ENCODE assay signal across 22 cellular contexts in genomic region chr5:176458904-176459561, GRCh38. TPM values are rescaled to one million over a fixed set of nuclear protein-coding genes. Genes with fewer than 3 reads are reported as not detected.
DNase-seq lines count a peak whose midpoint lies in the region; ATAC-seq and TF ChIP-seq lines count a peak whose summit lies in the region.
"Had no signal": no experiment of that assay in that cellular context is flagged by ENCODE, and none has a peak within 500 bp of the region (broad histone marks: within the 10 kb centered on the region; RNA-seq: fewer than 3 reads in every experiment).

No MANE protein-coding gene starts in this region.

- H3K79me2 ChIP-seq in osteoblast (ENCODE audit: insufficient read depth, low read length), result peaks cover 96% of the 10 kb centered on the region

- no peak overlapping the region for H3K14ac ChIP-seq in IMR-90 (replicated peaks; ENCODE audit: low read depth, low read length)

- H3K23ac ChIP-seq in IMR-90 (ENCODE audit: low read depth, low read length), result no peak overlapping the region

- no peak overlapping the region for H2AK5ac ChIP-seq in IMR-90 (ENCODE audit: low read depth, low read length)

- no peak overlapping the region for H3K4me3 Mint-ChIP-seq in central memory CD8-positive, alpha-beta T cell
- no peak overlapping the region for H3K4me3 Mint-ChIP-seq in stimulated activated naive B cell treated with anti-CD40 and anti-IgM and Interleukin-4, amounts not matched to agents 10 μg/mL and 1 μg/mL and 100 μg/mL, for 72 hours
- H3K4me3 Mint-ChIP-seq: CD14-positive monocyte had no signal

- H3K18ac ChIP-seq in IMR-90 (ENCODE audit: low read depth, low read length), result no peak overlapping the region

- WGBS in IMR-90 (ENCODE audit: extremely low coverage in 2 of 2, insufficient read length in 1 of 2), 2 experiments, result no CpG with 5 or more reads among the region's 3 CpGs

- no peak overlapping the region for H2AK9ac ChIP-seq in IMR-90 (replicated peaks; ENCODE audit: low read depth, low read length, poor library complexity)

- peak overlapping the region; percentile 22 for H2BK5ac ChIP-seq in IMR-90 (ENCODE audit: low read depth, low read length, poor library complexity, severe bottlenecking)

- H3K9me3 Mint-ChIP-seq in central memory CD8-positive, alpha-beta T cell, result no peaks in the 10 kb centered on the region
- peaks cover 0 to 1% of the 10 kb centered on the region in 2 donors for H3K9me3 Mint-ChIP-seq in stimulated activated naive B cell treated with anti-CD40 and anti-IgM and Interleukin-4, amounts not matched to agents 10 μg/mL and 1 μg/mL and 100 μg/mL, for 72 hours
- H3K9me3 Mint-ChIP-seq: CD14-positive monocyte had no signal

- H3K27me3 ChIP-seq in IMR-90 (ENCODE audit: control insufficient read depth, insufficient read depth, low read length) (no peaks in the 10 kb centered on the region), osteoblast (ENCODE audit: insufficient read depth, low read length) (no peaks in the 10 kb centered on the region)

- no peak overlapping the region for H3K27ac ChIP-seq in IMR-90 (ENCODE audit: insufficient read depth, low read length)
- H3K27ac ChIP-seq in osteoblast (ENCODE audit: low read depth, low read length), result peak overlapping the region; percentile 13

- H3K9me3 ChIP-seq in IMR-90 (ENCODE audit: control insufficient read depth, insufficient read depth, low read length) (no peaks in the 10 kb centered on the region), osteoblast (ENCODE audit: low read depth, low read length) (no peaks in the 10 kb centered on the region)
- H3K9me3 ChIP-seq: HAP-1 had no signal

- H2AFZ ChIP-seq in IMR-90 (replicated peaks; ENCODE audit: low read length, poor library complexity) (no peak overlapping the region), osteoblast (ENCODE audit: low read length) (no peak overlapping the region)

- in situ Hi-C loops in IMR-90 (cut with MboI; ENCODE audit: low sequenced_read_pairs), result no loop called here

- CTCF ChIA-PET in IMR-90 (lab: Yijun Ruan, JAX), result interaction anchor here (0.6 to 1.1 kb wide), 2 partner anchors 13 to 30 kb away, joined by 3 read pairs; no protein-coding TSS in a partner anchor

- H3K4ac ChIP-seq in IMR-90 (ENCODE audit: low read depth, low read length), result peak overlapping the region; percentile 22; the same call in 1 of the 2 replicates

- H4K5ac ChIP-seq in IMR-90 (ENCODE audit: low read depth, low read length), result no peak overlapping the region

- TF ChIP-seq RAD21 in IMR-90 (IDR thresholded peaks at IDR 0.05; ENCODE audit: low read length), result no peak

- TF ChIP-seq CTCF in IMR-90 (conservative IDR thresholded peaks at IDR 0.05; ENCODE audit: low read depth, low read length) (no peak), osteoblast (IDR thresholded peaks at IDR 0.05; ENCODE audit: extremely low read depth, low read depth, low read length) (no peak)

- no peak overlapping the region for H2BK15ac ChIP-seq in IMR-90 (ENCODE audit: low read depth, low read length)

- H3K36me3 ChIP-seq in IMR-90 (ENCODE audit: control insufficient read depth, insufficient read depth, low read length), result peaks cover 5% of the 10 kb centered on the region; the same call in 1 of the 2 replicates
- peaks cover 9% of the 10 kb centered on the region for H3K36me3 ChIP-seq in osteoblast (ENCODE audit: insufficient read depth, low read length)

- H3K9ac ChIP-seq in IMR-90 (ENCODE audit: low read depth, low read length), result no peak overlapping the region

- H3K9me1 ChIP-seq in IMR-90 (ENCODE audit: insufficient read depth, low read length), result no peaks in the 10 kb centered on the region; the same call in 1 of the 2 replicates

- H3K56ac ChIP-seq in IMR-90 (ENCODE audit: extremely low read depth, insufficient read depth, low read length), result no peak overlapping the region

- H3K4me2 ChIP-seq in IMR-90 (ENCODE audit: low read depth, low read length) (no peak overlapping the region), osteoblast (ENCODE audit: insufficient read depth, low read length) (no peak overlapping the region)

- DNase-seq in EH (ENCODE audit: low read depth) (peak; percentile 43), IMR-90 (no peak), osteoblast (ENCODE audit: insufficient read length, low spot score, missing footprints) (no peak), pons (ENCODE audit: low spot score) (no peak), DMS53 treated with DMSO at 0.1 percent for 48 hours (lab: John Stamatoyannopoulos, UW; ENCODE audit: unreplicated experiment) (no peak)
- no peak for DNase-seq in central memory CD8-positive, alpha-beta T cell (ENCODE audit: low spot score in 2 of 2)
- no peak for DNase-seq in stimulated activated naive B cell treated with anti-CD40 and anti-IgM and Interleukin-4, amounts not matched to agents 10 μg/mL and 1 μg/mL and 100 μg/mL, for 72 hours
- DNase-seq: ACHN, AML-193, DMS 273 treated with DMSO at 0.1 percent for 48 hours, GF-D8, KG1, MV-4-11, NCI-H1417, NCI-H187 treated with DMSO at 0.1 percent for 48 hours, NCI-H2227 treated with DMSO at 0.1 percent for 48 hours, NCI-H524, NCI-H82, OCI-M1, SIG-M5 had no signal

- intact Hi-C loops in IMR-90 (cut with micrococcal nuclease), result no loop called here

- no peak for ATAC-seq in IMR-90 (ENCODE audit: low read depth)
- ATAC-seq in central memory CD8-positive, alpha-beta T cell (replicated peaks; ENCODE audit: extremely low read depth, poor library complexity, severe bottlenecking), result no peak
- no peak for ATAC-seq in stimulated activated naive B cell treated with anti-CD40 and anti-IgM and Interleukin-4, amounts not matched to agents 10 μg/mL and 1 μg/mL and 100 μg/mL, for 72 hours (replicated peaks)

- POLR2A ChIA-PET in IMR-90 (lab: Charles Lee; ENCODE audit: unreplicated experiment), result no interaction called here

- no peak overlapping the region; a peak in 1 of 4 replicates for H4K8ac ChIP-seq in IMR-90 (ENCODE audit: low read depth in 2 of 2, low read length in 2 of 2)

- BruUV-seq in IMR-90 (replicated peaks; lab: Mats Ljungman, UMichigan), result no TSS peak

- H3K4me1 ChIP-seq in IMR-90 (ENCODE audit: control insufficient read depth, insufficient read depth, low read length), result no peaks in the 10 kb centered on the region
- H3K4me1 ChIP-seq in osteoblast (ENCODE audit: insufficient read depth, low read length), result no peaks in the 10 kb centered on the region
- H3K4me1 ChIP-seq: HAP-1 had no signal

- no peak overlapping the region for H2BK120ac ChIP-seq in IMR-90 (ENCODE audit: low read depth, low read length)

- H2BK20ac ChIP-seq in IMR-90 (ENCODE audit: low read depth, low read length), result no peak overlapping the region

- H4K20me1 ChIP-seq in IMR-90 (ENCODE audit: insufficient read depth, low read length), result peaks cover 61% of the 10 kb centered on the region
- peaks cover 34% of the 10 kb centered on the region for H4K20me1 ChIP-seq in osteoblast (ENCODE audit: insufficient read depth, low read length)

- H3K36me3 Mint-ChIP-seq in central memory CD8-positive, alpha-beta T cell (ENCODE audit: insufficient read depth), result peaks cover 14% of the 10 kb centered on the region
- peaks cover 17 to 31% of the 10 kb centered on the region in 2 donors for H3K36me3 Mint-ChIP-seq in stimulated activated naive B cell treated with anti-CD40 and anti-IgM and Interleukin-4, amounts not matched to agents 10 μg/mL and 1 μg/mL and 100 μg/mL, for 72 hours

- peaks cover 25 to 70% of the 10 kb centered on the region in 2 experiments for H3K79me1 ChIP-seq in IMR-90 (ENCODE audit: low read depth in 1 of 2, low read length in 2 of 2)

- H3K4me3 ChIP-seq in IMR-90 (ENCODE audit: insufficient read depth, low read depth, low read length) (no peak overlapping the region), osteoblast (ENCODE audit: insufficient read depth, low read length) (no peak overlapping the region)
- H3K4me3 ChIP-seq: HAP-1 had no signal

- dilution Hi-C loops in IMR-90 (cut with HindIII; ENCODE audit: low sequenced_read_pairs, unreplicated experiment), result no loop called here

- no peak overlapping the region for H4K91ac ChIP-seq in IMR-90 (ENCODE audit: insufficient read depth, low read depth, low read length)

- no peak for TF ChIP-seq POLR2A in IMR-90 (IDR thresholded peaks at IDR 0.05; ENCODE audit: low read depth, low read length)

- peaks cover 30% of the 10 kb centered on the region for H3K4me1 Mint-ChIP-seq in central memory CD8-positive, alpha-beta T cell
- peaks cover 15 to 48% of the 10 kb centered on the region in 2 donors for H3K4me1 Mint-ChIP-seq in stimulated activated naive B cell treated with anti-CD40 and anti-IgM and Interleukin-4, amounts not matched to agents 10 μg/mL and 1 μg/mL and 100 μg/mL, for 72 hours

- H3K27me3 Mint-ChIP-seq in central memory CD8-positive, alpha-beta T cell, result no peaks in the 10 kb centered on the region
- no peaks in the 10 kb centered on the region for H3K27me3 Mint-ChIP-seq in stimulated activated naive B cell treated with anti-CD40 and anti-IgM and Interleukin-4, amounts not matched to agents 10 μg/mL and 1 μg/mL and 100 μg/mL, for 72 hours

- peak overlapping the region; percentile 82 for H3K27ac Mint-ChIP-seq in central memory CD8-positive, alpha-beta T cell (ENCODE audit: low read depth)
- H3K27ac Mint-ChIP-seq in stimulated activated naive B cell treated with anti-CD40 and anti-IgM and Interleukin-4, amounts not matched to agents 10 μg/mL and 1 μg/mL and 100 μg/mL, for 72 hours, result no peak overlapping the region

TF ChIP-seq in IMR-90, 13 proteins besides CTCF, POLR2A, EP300 and RAD21 (continues in another document):
- no peak for TF ChIP-seq NFE2L2 (IDR thresholded peaks at IDR 0.05; ENCODE audit: low read depth, low read length)
- no peak for TF ChIP-seq MAFK (IDR thresholded peaks at IDR 0.05; ENCODE audit: low read depth, low read length)
- TF ChIP-seq FOS (IDR thresholded peaks at IDR 0.05; ENCODE audit: low read depth, low read length), result no peak
- no peak for TF ChIP-seq CHD1 (IDR thresholded peaks at IDR 0.05; ENCODE audit: low read depth, low read length)
- TF ChIP-seq MAZ (IDR thresholded peaks at IDR 0.05; ENCODE audit: borderline replicate concordance, low read depth, low read length), result no peak
- no peak for TF ChIP-seq MXI1 (IDR thresholded peaks at IDR 0.05; ENCODE audit: borderline replicate concordance, low read depth, low read length)
- TF ChIP-seq RFX5 (IDR thresholded peaks at IDR 0.05; ENCODE audit: low read depth, low read length), result no peak

RNA-seq across cellular contexts. Expression of gene FAF2, which starts 10.8 kb away (rescaled TPM):
- total RNA-seq in IMR-90 (2012; rRNA removed), result 47.0 and 50.3 TPM in 2 replicates
- polyA plus RNA-seq in IMR-90 (2012; rRNA removed), result 31.3 and 32.9 TPM in 2 replicates
- 10.3 and 16.1 TPM in 2 replicates for polyA plus RNA-seq in IMR-90 (2012; cell fraction: cytosol; rRNA removed)
- 9.4 and 41.3 TPM in 2 replicates for polyA plus RNA-seq in IMR-90 (2012; cell fraction: nucleus; rRNA removed; ENCODE audit: low replicate concordance)
- total RNA-seq in osteoblast, result 40.2 and 42.4 TPM in 2 replicates

RNA-seq across cellular contexts. Expression of gene CLTB, which starts 42.7 kb away (rescaled TPM):
- total RNA-seq in IMR-90 (2012; rRNA removed) (87.6 and 122 TPM in 2 replicates), osteoblast (61.3 and 63.0 TPM in 2 replicates)
- polyA plus RNA-seq in IMR-90 (2012; rRNA removed), result 99.9 and 133 TPM in 2 replicates
- polyA plus RNA-seq in IMR-90 (2012; cell fraction: cytosol; rRNA removed), result 126 and 155 TPM in 2 replicates
- 82.7 and 83.9 TPM in 2 replicates for polyA plus RNA-seq in IMR-90 (2012; cell fraction: nucleus; rRNA removed; ENCODE audit: low replicate concordance)
